In the genomic region with DNA sequence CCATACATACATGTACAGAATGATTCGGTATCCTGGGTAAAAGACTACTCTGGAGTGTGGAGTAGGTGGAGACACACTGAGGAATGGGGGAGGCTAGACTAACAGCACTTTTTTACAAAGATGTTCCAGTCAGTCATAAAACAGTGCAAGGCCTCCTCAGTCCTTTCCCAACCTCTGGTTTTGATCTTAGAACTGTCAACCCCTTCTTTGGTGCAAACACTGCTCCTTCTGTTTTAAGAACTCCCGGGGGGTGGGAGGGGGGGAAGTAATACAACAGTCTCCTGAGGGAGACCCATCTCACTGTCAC, we compare ENCODE assay signal across 8 cellular contexts. TPM values are rescaled to one million over a fixed set of nuclear protein-coding genes. Genes with fewer than 3 reads are reported as not detected.
A peak's percentile ranks its signal among the peaks of the same experiment; 100 is the strongest.
DNase-seq lines count a peak whose midpoint lies in the region; ATAC-seq and TF ChIP-seq lines count a peak whose summit lies in the region.

No MANE protein-coding gene starts in this region.

- H3K27ac Mint-ChIP-seq in GM23338, result peak overlapping the region; percentile 95

- peak overlapping the region; percentile 64; the same call in 1 of the 2 replicates for H2AFZ ChIP-seq in GM23338

- no peaks in the 10 kb centered on the region for H3K79me2 ChIP-seq in GM23338 (replicated peaks; ENCODE audit: insufficient read depth)

- H3K9me2 ChIP-seq in GM23338 (ENCODE audit: insufficient read depth), result no peaks in the 10 kb centered on the region

- POLR2A ChIA-PET in GM10248 (lab: Yijun Ruan, JAX), result no interaction called here

- H3K4me3 ChIP-seq in GM23338 (peak overlapping the region; percentile 61), skeletal muscle cell (ENCODE audit: low read depth, low read length) (peak overlapping the region; percentile 60)

- H3K27ac ChIP-seq in GM23338 (ENCODE audit: low read depth) (no peak overlapping the region), VCaP (peak overlapping the region; percentile 83)

- no peaks in the 10 kb centered on the region for H3K9me3 Mint-ChIP-seq in GM23338

- H3K4me1 ChIP-seq in GM23338 (ENCODE audit: insufficient read depth), result peaks cover 16% of the 10 kb centered on the region

- H3K4me1 Mint-ChIP-seq in GM23338, result peaks cover 30% of the 10 kb centered on the region

- CTCF ChIA-PET in GM10248 (lab: Yijun Ruan, JAX), result interaction anchor here (1.2 to 4.8 kb wide), 5 partner anchors 9 to 133 kb away, joined by 3 to 11 read pairs (median 8); a partner anchor contains a TSS

- peak overlapping the region; percentile 75 for H3K4me2 ChIP-seq in GM23338

- no peaks in the 10 kb centered on the region for H3K36me3 ChIP-seq in GM23338 (ENCODE audit: insufficient read depth)

- ATAC-seq in GM23338 (no peak), Right ventricle myocardium superior (ENCODE audit: poor library complexity) (peak; percentile 2), GM19455 (IDR thresholded peaks at IDR 0.05; ENCODE audit: unreplicated experiment) (no peak)

- H3K36me3 Mint-ChIP-seq in GM23338 (ENCODE audit: low read depth), result no peaks in the 10 kb centered on the region; the same call in 2 of the 3 replicates

- intact Hi-C loops in Right ventricle myocardium superior (cut with DNase I), result no loop called here

- H3F3A ChIP-seq in GM23338 (replicated peaks; ENCODE audit: low read depth), result peaks cover 11% of the 10 kb centered on the region

- no peak for TF ChIP-seq CTCF in GM23338 (conservative IDR thresholded peaks at IDR 0.05; ENCODE audit: low read depth in 2 of 2)
- no peak for TF ChIP-seq CTCF in VCaP (conservative IDR thresholded peaks at IDR 0.05)
- no peak for TF ChIP-seq CTCF in GM10248 (IDR thresholded peaks at IDR 0.05; ENCODE audit: control extremely low read depth, extremely low read depth, low read depth, missing control alignments)

- H3K4me3 Mint-ChIP-seq in GM23338, result peak overlapping the region; percentile 89

- H4K20me1 ChIP-seq in GM23338 (replicated peaks; ENCODE audit: insufficient read depth), result no peaks in the 10 kb centered on the region

- no peak for DNase-seq in GM23338 (ENCODE audit: low spot score)
- no peak for DNase-seq in Right ventricle myocardium superior
- DNase-seq in skeletal muscle cell (ENCODE audit: low read depth), result no peak
- DNase-seq in HK-2 (ENCODE audit: unreplicated experiment), result no peak
- no peak for DNase-seq in GM10248 (ENCODE audit: extremely low spot score)
- no peak for DNase-seq in central memory CD4-positive, alpha-beta T cell

- peaks cover 24% of the 10 kb centered on the region for H3K27me3 Mint-ChIP-seq in GM23338 (ENCODE audit: insufficient read depth, low read depth, poor library complexity)

- H3K27me3 ChIP-seq in GM23338 (ENCODE audit: insufficient read depth), result peaks cover 28% of the 10 kb centered on the region

TF ChIP-seq in GM23338, 12 proteins besides CTCF, POLR2A, EP300 and RAD21 (continues in another document):
- TF ChIP-seq CREB1 (CRISPR knock-in tag; IDR thresholded peaks at IDR 0.05; ENCODE audit: low read depth) (no peak), ZNF331 (CRISPR knock-in tag; IDR thresholded peaks at IDR 0.05; ENCODE audit: low read depth) (no peak), JUNB (IDR thresholded peaks at IDR 0.05; ENCODE audit: unreplicated experiment) (no peak), NANOG (IDR thresholded peaks at IDR 0.05; ENCODE audit: borderline replicate concordance) (no peak), EZH2phosphoT487 (IDR thresholded peaks at IDR 0.05; ENCODE audit: unreplicated experiment) (no peak), EZH2 (IDR thresholded peaks at IDR 0.05; ENCODE audit: low read depth, unreplicated experiment) (no peak)
- TF ChIP-seq, protein P1, sequence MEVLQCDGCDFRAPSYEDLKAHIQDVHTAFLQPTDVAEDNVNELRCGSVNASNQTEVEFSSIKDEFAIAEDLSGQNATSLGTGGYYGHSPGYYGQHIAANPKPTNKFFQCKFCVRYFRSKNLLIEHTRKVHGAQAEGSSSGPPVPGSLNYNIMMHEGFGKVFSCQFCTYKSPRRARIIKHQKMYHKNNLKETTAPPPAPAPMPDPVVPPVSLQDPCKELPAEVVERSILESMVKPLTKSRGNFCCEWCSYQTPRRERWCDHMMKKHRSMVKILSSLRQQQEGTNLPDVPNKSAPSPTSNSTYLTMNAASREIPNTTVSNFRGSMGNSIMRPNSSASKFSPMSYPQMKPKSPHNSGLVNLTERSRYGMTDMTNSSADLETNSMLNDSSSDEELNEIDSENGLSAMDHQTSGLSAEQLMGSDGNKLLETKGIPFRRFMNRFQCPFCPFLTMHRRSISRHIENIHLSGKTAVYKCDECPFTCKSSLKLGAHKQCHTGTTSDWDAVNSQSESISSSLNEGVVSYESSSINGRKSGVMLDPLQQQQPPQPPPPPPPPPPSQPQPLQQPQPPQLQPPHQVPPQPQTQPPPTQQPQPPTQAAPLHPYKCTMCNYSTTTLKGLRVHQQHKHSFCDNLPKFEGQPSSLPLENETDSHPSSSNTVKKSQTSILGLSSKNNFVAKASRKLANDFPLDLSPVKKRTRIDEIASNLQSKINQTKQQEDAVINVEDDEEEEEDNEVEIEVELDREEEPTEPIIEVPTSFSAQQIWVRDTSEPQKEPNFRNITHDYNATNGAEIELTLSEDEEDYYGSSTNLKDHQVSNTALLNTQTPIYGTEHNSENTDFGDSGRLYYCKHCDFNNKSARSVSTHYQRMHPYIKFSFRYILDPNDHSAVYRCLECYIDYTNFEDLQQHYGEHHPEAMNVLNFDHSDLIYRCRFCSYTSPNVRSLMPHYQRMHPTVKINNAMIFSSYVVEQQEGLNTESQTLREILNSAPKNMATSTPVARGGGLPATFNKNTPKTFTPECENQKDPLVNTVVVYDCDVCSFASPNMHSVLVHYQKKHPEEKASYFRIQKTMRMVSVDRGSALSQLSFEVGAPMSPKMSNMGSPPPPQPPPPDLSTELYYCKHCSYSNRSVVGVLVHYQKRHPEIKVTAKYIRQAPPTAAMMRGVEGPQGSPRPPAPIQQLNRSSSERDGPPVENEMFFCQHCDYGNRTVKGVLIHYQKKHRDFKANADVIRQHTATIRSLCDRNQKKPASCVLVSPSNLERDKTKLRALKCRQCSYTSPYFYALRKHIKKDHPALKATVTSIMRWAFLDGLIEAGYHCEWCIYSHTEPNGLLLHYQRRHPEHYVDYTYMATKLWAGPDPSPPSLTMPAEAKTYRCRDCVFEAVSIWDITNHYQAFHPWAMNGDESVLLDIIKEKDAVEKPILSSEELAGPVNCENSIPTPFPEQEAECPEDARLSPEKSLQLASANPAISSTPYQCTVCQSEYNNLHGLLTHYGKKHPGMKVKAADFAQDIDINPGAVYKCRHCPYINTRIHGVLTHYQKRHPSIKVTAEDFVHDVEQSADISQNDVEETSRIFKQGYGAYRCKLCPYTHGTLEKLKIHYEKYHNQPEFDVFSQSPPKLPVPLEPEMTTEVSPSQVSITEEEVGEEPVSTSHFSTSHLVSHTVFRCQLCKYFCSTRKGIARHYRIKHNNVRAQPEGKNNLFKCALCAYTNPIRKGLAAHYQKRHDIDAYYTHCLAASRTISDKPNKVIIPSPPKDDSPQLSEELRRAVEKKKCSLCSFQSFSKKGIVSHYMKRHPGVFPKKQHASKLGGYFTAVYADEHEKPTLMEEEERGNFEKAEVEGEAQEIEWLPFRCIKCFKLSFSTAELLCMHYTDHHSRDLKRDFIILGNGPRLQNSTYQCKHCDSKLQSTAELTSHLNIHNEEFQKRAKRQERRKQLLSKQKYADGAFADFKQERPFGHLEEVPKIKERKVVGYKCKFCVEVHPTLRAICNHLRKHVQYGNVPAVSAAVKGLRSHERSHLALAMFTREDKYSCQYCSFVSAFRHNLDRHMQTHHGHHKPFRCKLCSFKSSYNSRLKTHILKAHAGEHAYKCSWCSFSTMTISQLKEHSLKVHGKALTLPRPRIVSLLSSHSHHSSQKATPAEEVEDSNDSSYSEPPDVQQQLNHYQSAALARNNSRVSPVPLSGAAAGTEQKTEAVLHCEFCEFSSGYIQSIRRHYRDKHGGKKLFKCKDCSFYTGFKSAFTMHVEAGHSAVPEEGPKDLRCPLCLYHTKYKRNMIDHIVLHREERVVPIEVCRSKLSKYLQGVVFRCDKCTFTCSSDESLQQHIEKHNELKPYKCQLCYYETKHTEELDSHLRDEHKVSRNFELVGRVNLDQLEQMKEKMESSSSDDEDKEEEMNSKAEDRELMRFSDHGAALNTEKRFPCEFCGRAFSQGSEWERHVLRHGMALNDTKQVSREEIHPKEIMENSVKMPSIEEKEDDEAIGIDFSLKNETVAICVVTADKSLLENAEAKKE (CRISPR knock-in tag; IDR thresholded peaks at IDR 0.05), result no peak
- TF ChIP-seq, protein P2, sequence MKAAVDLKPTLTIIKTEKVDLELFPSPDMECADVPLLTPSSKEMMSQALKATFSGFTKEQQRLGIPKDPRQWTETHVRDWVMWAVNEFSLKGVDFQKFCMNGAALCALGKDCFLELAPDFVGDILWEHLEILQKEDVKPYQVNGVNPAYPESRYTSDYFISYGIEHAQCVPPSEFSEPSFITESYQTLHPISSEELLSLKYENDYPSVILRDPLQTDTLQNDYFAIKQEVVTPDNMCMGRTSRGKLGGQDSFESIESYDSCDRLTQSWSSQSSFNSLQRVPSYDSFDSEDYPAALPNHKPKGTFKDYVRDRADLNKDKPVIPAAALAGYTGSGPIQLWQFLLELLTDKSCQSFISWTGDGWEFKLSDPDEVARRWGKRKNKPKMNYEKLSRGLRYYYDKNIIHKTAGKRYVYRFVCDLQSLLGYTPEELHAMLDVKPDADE (IDR thresholded peaks at IDR 0.05), result no peak

RNA-seq across cellular contexts. Expression of a gene that starts 7.5 kb away (rescaled TPM):
- 2.0 and 2.3 TPM in 2 replicates for total RNA-seq in GM23338 (2014; rRNA removed; shearing (Covaris generic))
- 0.81 and 0.85 TPM in 2 replicates for polyA plus RNA-seq in GM23338 (2016; fragmentation: Nextera tagmentation; extraction: Ambion mirVana)
- 24.4 TPM for total RNA-seq in Right ventricle myocardium superior

RNA-seq across cellular contexts. Expression of a gene that starts 16.9 kb away (rescaled TPM):
- 48.6 and 81.3 TPM in 2 replicates for total RNA-seq in GM23338 (2014; rRNA removed; shearing (Covaris generic))
- 15.5 and 17.7 TPM in 2 replicates for polyA plus RNA-seq in GM23338 (2016; fragmentation: Nextera tagmentation; extraction: Ambion mirVana)
- 23.7 TPM for total RNA-seq in Right ventricle myocardium superior
